ENCODE assay signal across 15 cellular contexts in genomic region chr7:88291401-88292173, GRCh38. TPM values are rescaled to one million over a fixed set of nuclear protein-coding genes. Genes with fewer than 3 reads are reported as not detected.
DNase-seq lines count a peak whose midpoint lies in the region; FAIRE-seq and TF ChIP-seq lines count a peak whose summit lies in the region.
"Had no signal": no experiment of that assay in that cellular context is flagged by ENCODE, and none has a peak within 500 bp of the region (broad histone marks: within the 10 kb centered on the region; RNA-seq: fewer than 3 reads in every experiment).

No MANE protein-coding gene starts in this region.

- DNase-seq in NCI-H748 (lab: John Stamatoyannopoulos, UW; ENCODE audit: unreplicated experiment) (peak; percentile 15), NCI-H748 treated with DMSO at 0.1 percent for 48 hours (lab: John Stamatoyannopoulos, UW) (no peak), astrocyte (ENCODE audit: low read depth) (peak; percentile 84), keratinocyte (ENCODE audit: low read depth, low spot score) (peak; percentile 62), type B pancreatic cell (ENCODE audit: extremely low spot score, unreplicated experiment) (no peak), epidermal melanocyte (ENCODE audit: insufficient read length, low spot score) (no peak), DMS114 treated with DMSO at 0.1 percent for 48 hours (lab: John Stamatoyannopoulos, UW; ENCODE audit: unreplicated experiment) (no peak)
- no peak for DNase-seq in activated naive CD4-positive, alpha-beta T cell treated with anti-CD3 and anti-CD28 coated beads, Interleukin-2, amount 10 ng/mL, durations not matched to agents 7 days and 5 days
- DNase-seq: central memory CD4-positive, alpha-beta T cell; Karpas-422; occipital lobe; Peyer's patch; tibial artery had no signal

- no peaks in the 10 kb centered on the region for H3K36me3 ChIP-seq in astrocyte (ENCODE audit: insufficient read depth, low read length)
- no peaks in the 10 kb centered on the region for H3K36me3 ChIP-seq in keratinocyte (ENCODE audit: control insufficient read depth in 2 of 2, extremely low read depth in 1 of 2, insufficient read depth in 2 of 2, low read length in 2 of 2)
- H3K36me3 ChIP-seq: Peyer's patch, tibial artery had no signal

- dilution Hi-C loops in keratinocyte (cut with MboI; ENCODE audit: extremely low pct_ligation_motif_present, low sequenced_read_pairs), result no loop called here

- H3K4me3 Mint-ChIP-seq in astrocyte (ENCODE audit: unreplicated experiment) (no peak overlapping the region), type B pancreatic cell (peak overlapping the region; percentile 58)
- H3K4me3 Mint-ChIP-seq in activated naive CD4-positive, alpha-beta T cell treated with anti-CD3 and anti-CD28 coated beads, Interleukin-2, amount 10 ng/mL, durations not matched to agents 7 days and 5 days, result no peak overlapping the region

- H3K9me1 ChIP-seq in keratinocyte (ENCODE audit: control insufficient read depth, extremely low read depth, insufficient read depth, low read length), result no peaks in the 10 kb centered on the region

- CTCF ChIA-PET in activated naive CD4-positive, alpha-beta T cell treated with anti-CD3 and anti-CD28 coated beads, Interleukin-2, amount 10 ng/mL, durations not matched to agents 7 days and 5 days (lab: Charles Lee), result no interaction called here

- peak overlapping the region; percentile 56 for H3K27ac Mint-ChIP-seq in astrocyte (ENCODE audit: unreplicated experiment)
- peak overlapping the region; percentile 96 for H3K27ac Mint-ChIP-seq in type B pancreatic cell
- no peak overlapping the region for H3K27ac Mint-ChIP-seq in activated naive CD4-positive, alpha-beta T cell treated with anti-CD3 and anti-CD28 coated beads, Interleukin-2, amount 10 ng/mL, durations not matched to agents 7 days and 5 days

- H3K27me3 ChIP-seq in astrocyte (ENCODE audit: insufficient read depth, low read length) (no peaks in the 10 kb centered on the region), keratinocyte (ENCODE audit: control insufficient read depth, extremely low read depth, insufficient read depth, low read length) (no peaks in the 10 kb centered on the region)
- H3K27me3 ChIP-seq: Peyer's patch, tibial artery had no signal

- H2AFZ ChIP-seq in astrocyte (ENCODE audit: low read depth, low read length), result no peak overlapping the region
- H2AFZ ChIP-seq in keratinocyte (ENCODE audit: control insufficient read depth, low read length), result peak overlapping the region; percentile 28

- TF ChIP-seq CTCF in astrocyte (IDR thresholded peaks at IDR 0.05; ENCODE audit: insufficient read depth, low read depth, low read length) (no peak), keratinocyte (optimal IDR thresholded peaks at IDR 0.05 in 1 of 3, IDR thresholded peaks at IDR 0.05 in 1 of 3, conservative IDR thresholded peaks at IDR 0.05 in 1 of 3; ENCODE audit: extremely low read depth in 1 of 3, insufficient read depth in 2 of 3, low read length in 3 of 3) (no peak), type B pancreatic cell (conservative IDR thresholded peaks at IDR 0.05) (no peak)

- no peaks in the 10 kb centered on the region for H3K36me3 Mint-ChIP-seq in astrocyte (ENCODE audit: low read depth, unreplicated experiment)
- no peaks in the 10 kb centered on the region for H3K36me3 Mint-ChIP-seq in type B pancreatic cell
- no peaks in the 10 kb centered on the region for H3K36me3 Mint-ChIP-seq in activated naive CD4-positive, alpha-beta T cell treated with anti-CD3 and anti-CD28 coated beads, Interleukin-2, amount 10 ng/mL, durations not matched to agents 7 days and 5 days

- no peak overlapping the region for H3K27ac ChIP-seq in astrocyte (ENCODE audit: low read depth, low read length)
- peak overlapping the region; percentile 45 for H3K27ac ChIP-seq in keratinocyte (ENCODE audit: control insufficient read depth, insufficient read depth, low read length)
- H3K27ac ChIP-seq: Peyer's patch, tibial artery had no signal

- H3K27me3 Mint-ChIP-seq in astrocyte (ENCODE audit: low read depth, unreplicated experiment) (no peaks in the 10 kb centered on the region), type B pancreatic cell (no peaks in the 10 kb centered on the region)
- H3K27me3 Mint-ChIP-seq in activated naive CD4-positive, alpha-beta T cell treated with anti-CD3 and anti-CD28 coated beads, Interleukin-2, amount 10 ng/mL, durations not matched to agents 7 days and 5 days, result no peaks in the 10 kb centered on the region

- H4K20me1 ChIP-seq in astrocyte (ENCODE audit: insufficient read depth, low read length) (no peaks in the 10 kb centered on the region), keratinocyte (ENCODE audit: control insufficient read depth, extremely low read depth, insufficient read depth, low read length) (no peaks in the 10 kb centered on the region)

- H3K4me1 ChIP-seq in astrocyte (ENCODE audit: insufficient read depth, low read length) (no peaks in the 10 kb centered on the region), keratinocyte (ENCODE audit: control insufficient read depth, extremely low read depth, insufficient read depth, low read length) (peaks cover 15% of the 10 kb centered on the region)
- H3K4me1 ChIP-seq: Peyer's patch, tibial artery had no signal

- FAIRE-seq in astrocyte (lab: Jason Lieb, UNC), result no peak
- peak; percentile 82 for FAIRE-seq in keratinocyte (lab: Jason Lieb, UNC)
- FAIRE-seq: endometrium had no signal

- H3K9ac ChIP-seq in astrocyte (ENCODE audit: low read length) (no peak overlapping the region), keratinocyte (ENCODE audit: control insufficient read depth, extremely low read depth, insufficient read depth, low read length) (no peak overlapping the region)

- no peak overlapping the region for H3K4me3 ChIP-seq in astrocyte (ENCODE audit: insufficient read depth, low read depth, low read length)
- no peak overlapping the region for H3K4me3 ChIP-seq in keratinocyte (ENCODE audit: control insufficient read depth in 2 of 3, extremely low read depth in 1 of 3, insufficient read depth in 2 of 3, low read depth in 1 of 3, low read length in 3 of 3)
- H3K4me3 ChIP-seq: Peyer's patch, tibial artery had no signal

- H3K9me3 ChIP-seq in astrocyte (ENCODE audit: insufficient read depth, low read depth, low read length) (peaks cover 5% of the 10 kb centered on the region), keratinocyte (ENCODE audit: control insufficient read depth, low read depth, low read length) (no peaks in the 10 kb centered on the region)
- H3K9me3 ChIP-seq: Peyer's patch, tibial artery had no signal

- H3K4me1 Mint-ChIP-seq in astrocyte (ENCODE audit: low read depth, unreplicated experiment) (peaks cover 8% of the 10 kb centered on the region), type B pancreatic cell (ENCODE audit: unreplicated experiment) (peaks cover 3% of the 10 kb centered on the region)
- H3K4me1 Mint-ChIP-seq in activated naive CD4-positive, alpha-beta T cell treated with anti-CD3 and anti-CD28 coated beads, Interleukin-2, amount 10 ng/mL, durations not matched to agents 7 days and 5 days, result no peaks in the 10 kb centered on the region

- H3K9me3 Mint-ChIP-seq in astrocyte (ENCODE audit: unreplicated experiment) (peaks cover 2% of the 10 kb centered on the region), type B pancreatic cell (peaks cover 4% of the 10 kb centered on the region)
- no peaks in the 10 kb centered on the region for H3K9me3 Mint-ChIP-seq in activated naive CD4-positive, alpha-beta T cell treated with anti-CD3 and anti-CD28 coated beads, Interleukin-2, amount 10 ng/mL, durations not matched to agents 7 days and 5 days

- H3K4me2 ChIP-seq in astrocyte (ENCODE audit: low read length) (no peak overlapping the region), keratinocyte (ENCODE audit: control insufficient read depth, extremely low read depth, insufficient read depth, low read depth, low read length) (peak overlapping the region; percentile 31)

- no peaks in the 10 kb centered on the region for H3K79me2 ChIP-seq in astrocyte (ENCODE audit: insufficient read depth, low read length)
- no peaks in the 10 kb centered on the region for H3K79me2 ChIP-seq in keratinocyte (ENCODE audit: control insufficient read depth, insufficient read depth, low read length)

RNA-seq across cellular contexts. Expression of gene STEAP4, which starts 15.1 kb away (rescaled TPM):
- total RNA-seq in astrocyte (not detected in 2 replicates), type B pancreatic cell (ENCODE audit: low replicate concordance) (1.2 and 1.6 TPM in 2 replicates)
- 0.52 to 5.8 TPM (median 2.0 TPM) in 3 replicates for polyA plus RNA-seq in keratinocyte
- polyA plus RNA-seq in keratinocyte (2011; ENCODE audit: low read depth), result 20.3 TPM
- 0.43 and 0.77 TPM in 2 replicates for polyA plus RNA-seq in keratinocyte (2011; cell fraction: cytosol; rRNA removed)
- 4.7 and 6.1 TPM in 2 replicates for polyA plus RNA-seq in keratinocyte (2011; cell fraction: nucleus; rRNA removed)
- 0.39 and 13.3 TPM in 2 replicates for polyA plus RNA-seq in keratinocyte (2012; ENCODE audit: low replicate concordance)
- polyA minus RNA-seq in keratinocyte, result 0.16 to 6.4 TPM (median 2.2 TPM) in 3 replicates
- 0.58 TPM for polyA minus RNA-seq in keratinocyte (2011; cell fraction: cytosol; rRNA and poly(A)+ RNA removed)
- polyA minus RNA-seq in keratinocyte (2011; cell fraction: nucleus; rRNA and poly(A)+ RNA removed), result 3.5 and 9.3 TPM in 2 replicates
- total RNA-seq: A673 had no signal

Comparison
In these comparisons a context has a peak if more than half of its experiments do, and no peak if none do; other contexts are left out.
1. DNase-seq: peak in NCI-H748 (single experiment), astrocyte (single experiment) and keratinocyte (single experiment); none in NCI-H748 treated with DMSO at 0.1 percent for 48 hours (single experiment), type B pancreatic cell (single experiment), epidermal melanocyte (single experiment), DMS114 treated with DMSO at 0.1 percent for 48 hours (single experiment) and activated naive CD4-positive, alpha-beta T cell treated with anti-CD3 and anti-CD28 coated beads, Interleukin-2, amount 10 ng/mL, durations not matched to agents 7 days and 5 days (single experiment).